Comparison of ENCODE assay signal across 18 cellular contexts in genomic region chr7:19203686-19204085, GRCh38. TPM values are rescaled to one million over a fixed set of nuclear protein-coding genes. Genes with fewer than 3 reads are reported as not detected.
A peak's percentile ranks its signal among the peaks of the same experiment; 100 is the strongest.
DNase-seq lines count a peak whose midpoint lies in the region; ATAC-seq, FAIRE-seq and TF ChIP-seq lines count a peak whose summit lies in the region.
"Had no signal": no experiment of that assay in that cellular context is flagged by ENCODE, and none has a peak within 500 bp of the region (broad histone marks: within the 10 kb centered on the region; RNA-seq: fewer than 3 reads in every experiment).

No MANE protein-coding gene starts in this region.

- TF ChIP-seq CTCF in choroid plexus epithelial cell (conservative IDR thresholded peaks at IDR 0.05; ENCODE audit: low read depth, low read length) (no peak), left ventricle myocardium inferior (IDR thresholded peaks at IDR 0.05; ENCODE audit: borderline replicate concordance) (no peak), prostate gland (IDR thresholded peaks at IDR 0.05) (no peak)

- no peaks in the 10 kb centered on the region for H3K36me3 Mint-ChIP-seq in stimulated activated memory B cell treated with anti-CD40 and anti-IgM and Interleukin-4, amounts not matched to agents 10 μg/mL and 1 μg/mL and 100 μg/mL, for 72 hours
- H3K36me3 Mint-ChIP-seq: CD8-positive, alpha-beta T cell had no signal

- intact Hi-C loops in left ventricle myocardium inferior (cut with micrococcal nuclease) (no loop called here), prostate gland (cut with DNase I) (no loop called here)

- no peak overlapping the region for H3K4me3 Mint-ChIP-seq in stimulated activated memory B cell treated with anti-CD40 and anti-IgM and Interleukin-4, amounts not matched to agents 10 μg/mL and 1 μg/mL and 100 μg/mL, for 72 hours
- H3K4me3 Mint-ChIP-seq: B cell; CD8-positive, alpha-beta T cell; H9 had no signal

- no peak overlapping the region for H3K27ac Mint-ChIP-seq in stimulated activated memory B cell treated with anti-CD40 and anti-IgM and Interleukin-4, amounts not matched to agents 10 μg/mL and 1 μg/mL and 100 μg/mL, for 72 hours
- H3K27ac Mint-ChIP-seq: B cell; CD8-positive, alpha-beta T cell; H9 had no signal

- no peaks in the 10 kb centered on the region for H3K36me3 ChIP-seq in left ventricle myocardium inferior
- H3K36me3 ChIP-seq in prostate gland = no peaks in the 10 kb centered on the region
- H3K36me3 ChIP-seq in MG63 = no peaks in the 10 kb centered on the region
- H3K36me3 ChIP-seq: BLaER1 treated with 17β-estradiol and CSF1 and Interleukin-3, amounts not matched to agents 10 nM and 100 nM had no signal

- H3K27me3 Mint-ChIP-seq in stimulated activated memory B cell treated with anti-CD40 and anti-IgM and Interleukin-4, amounts not matched to agents 10 μg/mL and 1 μg/mL and 100 μg/mL, for 72 hours = no peaks in the 10 kb centered on the region
- H3K27me3 Mint-ChIP-seq: B cell had no signal

- TF ChIP-seq POLR2A in H54 (IDR thresholded peaks at IDR 0.05; ENCODE audit: low read depth, low read length) (no peak), prostate gland (IDR thresholded peaks at IDR 0.05) (no peak)

- peak; percentile 95 for FAIRE-seq in H54 (lab: Jason Lieb, UNC)
- FAIRE-seq: GM12878 had no signal

- H3K4me1 ChIP-seq in left ventricle myocardium inferior (no peaks in the 10 kb centered on the region), prostate gland (replicated peaks) (no peaks in the 10 kb centered on the region)
- H3K4me1 ChIP-seq: BLaER1 treated with 17β-estradiol and CSF1 and Interleukin-3, amounts not matched to agents 10 nM and 100 nM had no signal

- ATAC-seq in stimulated activated memory B cell treated with anti-CD40 and anti-IgM and Interleukin-4, amounts not matched to agents 10 μg/mL and 1 μg/mL and 100 μg/mL, for 72 hours = peak; percentile 16
- ATAC-seq: CD8-positive, alpha-beta T cell; GM12878 had no signal

- DNase-seq in H54 (ENCODE audit: insufficient read length, low spot score) (no peak), M059J (ENCODE audit: low read depth) (peak; percentile 9), choroid plexus epithelial cell (ENCODE audit: low read depth) (peak; percentile 41), left ventricle myocardium inferior (no peak), prostate gland (ENCODE audit: low spot score) (no peak), MG63 (no peak)
- DNase-seq: Calu3; CD8-positive, alpha-beta T cell; DMS79 treated with DMSO at 0.1 percent for 48 hours; GOT3; H9 had no signal

- H3K4me3 ChIP-seq in choroid plexus epithelial cell (ENCODE audit: low read depth, low read length) = no peak overlapping the region
- H3K4me3 ChIP-seq in left ventricle myocardium inferior = no peak overlapping the region
- H3K4me3 ChIP-seq in prostate gland = no peak overlapping the region
- H3K4me3 ChIP-seq in MG63 = no peak overlapping the region
- H3K4me3 ChIP-seq: BLaER1 treated with 17β-estradiol and CSF1 and Interleukin-3, amounts not matched to agents 10 nM and 100 nM; GM12878 had no signal

- 72% methylated on average over 4 of the region's 4 CpGs for WGBS in prostate gland

- H3K27me3 ChIP-seq in left ventricle myocardium inferior (ENCODE audit: low read depth) (no peaks in the 10 kb centered on the region), prostate gland (replicated peaks; ENCODE audit: insufficient read depth) (no peaks in the 10 kb centered on the region), MG63 (no peaks in the 10 kb centered on the region)
- H3K27me3 ChIP-seq: BLaER1 treated with 17β-estradiol and CSF1 and Interleukin-3, amounts not matched to agents 10 nM and 100 nM had no signal

- H3K9me3 Mint-ChIP-seq in stimulated activated memory B cell treated with anti-CD40 and anti-IgM and Interleukin-4, amounts not matched to agents 10 μg/mL and 1 μg/mL and 100 μg/mL, for 72 hours = no peaks in the 10 kb centered on the region

- no peak overlapping the region for H3K27ac ChIP-seq in left ventricle myocardium inferior (replicated peaks)
- no peak overlapping the region for H3K27ac ChIP-seq in prostate gland
- H3K27ac ChIP-seq: BLaER1 treated with 17β-estradiol and CSF1 and Interleukin-3, amounts not matched to agents 10 nM and 100 nM had no signal

- H3K4me1 Mint-ChIP-seq in stimulated activated memory B cell treated with anti-CD40 and anti-IgM and Interleukin-4, amounts not matched to agents 10 μg/mL and 1 μg/mL and 100 μg/mL, for 72 hours = no peaks in the 10 kb centered on the region
- H3K4me1 Mint-ChIP-seq: B cell, H9 had no signal

- H3K9me3 ChIP-seq in left ventricle myocardium inferior (replicated peaks) (peaks cover 14% of the 10 kb centered on the region), prostate gland (no peaks in the 10 kb centered on the region), MG63 (no peaks in the 10 kb centered on the region)
- H3K9me3 ChIP-seq: BLaER1 treated with 17β-estradiol and CSF1 and Interleukin-3, amounts not matched to agents 10 nM and 100 nM had no signal

RNA-seq across cellular contexts. Expression of gene FERD3L, which starts 58.5 kb away (rescaled TPM):
- total RNA-seq in M059J (2014; rRNA removed; shearing (Covaris generic)) = not detected in 2 replicates
- total RNA-seq in left ventricle myocardium inferior (not detected), prostate gland (not detected)
- not detected in 2 replicates for total RNA-seq in MG63 (2014; rRNA removed; shearing (Covaris generic); ENCODE audit: low replicate concordance)
- total RNA-seq: A172; B cell; Calu3; CD8-positive, alpha-beta T cell; G401; GM12878; H9; HT-29 had no signal

Comparison
In these comparisons a context has a peak if more than half of its experiments do, and no peak if none do; other contexts are left out.
1. DNase-seq: peak in M059J (single experiment) and choroid plexus epithelial cell (single experiment); none in H54 (single experiment), left ventricle myocardium inferior (single experiment), prostate gland (single experiment) and MG63 (single experiment).